13 cellular contexts compared by ENCODE assay signal in the genomic region with DNA sequence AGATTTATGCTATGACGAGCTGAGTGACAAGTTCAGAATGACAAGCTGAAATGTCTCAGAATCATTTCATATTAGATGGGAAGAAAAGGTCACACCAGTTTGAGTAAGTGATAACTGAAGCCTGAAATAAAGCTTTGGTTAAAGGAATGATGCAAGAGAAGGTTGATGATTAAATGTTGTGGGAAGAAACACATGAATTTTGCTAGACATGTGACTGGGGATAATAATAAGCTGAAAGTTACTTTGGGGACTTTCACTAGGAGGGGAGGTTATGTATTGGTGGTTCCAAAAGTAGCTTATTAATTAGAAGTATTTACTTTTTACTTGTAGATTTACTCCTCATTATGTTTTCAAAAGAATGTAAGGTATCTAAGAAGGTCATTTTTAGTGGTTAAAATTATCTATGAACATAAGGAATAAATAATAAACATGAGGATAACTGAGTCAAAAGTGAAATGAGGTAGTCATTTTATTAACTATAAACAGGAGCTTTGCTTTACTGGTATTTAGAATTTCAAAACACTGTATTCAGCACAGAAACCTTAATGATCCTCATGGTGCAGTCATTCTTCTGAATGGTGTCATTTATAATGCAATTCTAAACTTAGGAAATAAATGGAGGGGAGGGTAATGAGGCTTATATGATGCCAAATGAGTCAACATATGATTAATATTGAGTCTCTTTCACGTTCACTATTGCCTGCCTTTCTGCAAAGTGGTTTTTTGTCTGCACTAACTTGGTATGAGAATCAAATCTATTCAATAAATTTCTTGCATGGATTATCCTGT.
DNase-seq lines count a peak whose midpoint lies in the region; ATAC-seq and TF ChIP-seq lines count a peak whose summit lies in the region.
"Had no signal": no experiment of that assay in that cellular context is flagged by ENCODE, and none has a peak within 500 bp of the region (broad histone marks: within the 10 kb centered on the region; RNA-seq: fewer than 3 reads in every experiment).

No MANE protein-coding gene starts in this region.

- H3K4me3 ChIP-seq in lung = no peak overlapping the region
- H3K4me3 ChIP-seq: upper lobe of right lung had no signal

- no peak overlapping the region for H3K4me3 Mint-ChIP-seq in activated CD4-positive, alpha-beta memory T cell treated with anti-CD3 and anti-CD28 coated beads for 36 hours
- H3K4me3 Mint-ChIP-seq: natural killer cell had no signal

- DNase-seq in SK-MEL-5 (ENCODE audit: low read depth, low spot score) = peak; percentile 13
- DNase-seq in lung (ENCODE audit: low spot score) = no peak
- no peak for DNase-seq in activated T-cell treated with anti-CD3 and anti-CD28 coated beads for 4 hours
- no peak for DNase-seq in OCI-M1 (lab: John Stamatoyannopoulos, UW)
- DNase-seq in activated CD8-positive, alpha-beta memory T cell treated with anti-CD3 and anti-CD28 coated beads for 24 hours = no peak
- DNase-seq in activated CD4-positive, alpha-beta memory T cell treated with anti-CD3 and anti-CD28 coated beads for 36 hours = no peak
- DNase-seq: aorta, natural killer cell, small intestine, upper lobe of right lung had no signal

- intact Hi-C loops in activated CD4-positive, alpha-beta memory T cell treated with anti-CD3 and anti-CD28 coated beads for 36 hours (cut with micrococcal nuclease) = no loop called here

- no peak for TF ChIP-seq CTCF in lung (IDR thresholded peaks at IDR 0.05; ENCODE audit: control extremely low read depth, extremely low read depth)

- in situ Hi-C loops in SK-MEL-5 (cut with HindIII; ENCODE audit: low pct_unique_long_range_greater_than_20kb, low sequenced_read_pairs) = no loop called here

- H3K27ac ChIP-seq in lung (ENCODE audit: low read depth in 1 of 2, low read length in 1 of 2) = no peak overlapping the region
- H3K27ac ChIP-seq: upper lobe of right lung had no signal

- no peaks in the 10 kb centered on the region for H3K4me1 Mint-ChIP-seq in activated CD4-positive, alpha-beta memory T cell treated with anti-CD3 and anti-CD28 coated beads for 36 hours (ENCODE audit: low read depth)
- H3K4me1 Mint-ChIP-seq: natural killer cell had no signal

- 67 to 79% methylated on average over 2 of the region's 2 CpGs for WGBS in lung, 2 donors

- H3K36me3 ChIP-seq in lung (ENCODE audit: control insufficient read depth in 2 of 2, insufficient read depth in 2 of 2, low read length in 2 of 2) = no peaks in the 10 kb centered on the region
- H3K36me3 ChIP-seq: upper lobe of right lung had no signal

- POLR2A ChIA-PET in activated CD4-positive, alpha-beta memory T cell treated with anti-CD3 and anti-CD28 coated beads for 36 hours (lab: Charles Lee) = no interaction called here

- H3K27me3 ChIP-seq in lung (ENCODE audit: control insufficient read depth, insufficient read depth) = no peaks in the 10 kb centered on the region
- H3K27me3 ChIP-seq: upper lobe of right lung had no signal

- CTCF ChIA-PET in activated CD4-positive, alpha-beta memory T cell treated with anti-CD3 and anti-CD28 coated beads for 36 hours (lab: Charles Lee) = no interaction called here

- no peak overlapping the region for H3K27ac Mint-ChIP-seq in activated CD4-positive, alpha-beta memory T cell treated with anti-CD3 and anti-CD28 coated beads for 36 hours
- H3K27ac Mint-ChIP-seq: natural killer cell had no signal

- H3K27me3 Mint-ChIP-seq in activated CD4-positive, alpha-beta memory T cell treated with anti-CD3 and anti-CD28 coated beads for 36 hours = no peaks in the 10 kb centered on the region

- H3K36me3 Mint-ChIP-seq in activated CD4-positive, alpha-beta memory T cell treated with anti-CD3 and anti-CD28 coated beads for 36 hours = no peaks in the 10 kb centered on the region
- H3K36me3 Mint-ChIP-seq: natural killer cell had no signal

- ATAC-seq in GM18508 (IDR thresholded peaks at IDR 0.05; ENCODE audit: insufficient read depth, unreplicated experiment) (peak; percentile 53), HG02759 (IDR thresholded peaks at IDR 0.05; ENCODE audit: unreplicated experiment) (peak; percentile 71), lung (ENCODE audit: insufficient read depth, low FRiP score) (peak; percentile 27)
- ATAC-seq: natural killer cell, Right ventricle myocardium inferior, upper lobe of right lung had no signal

- H3K9me3 ChIP-seq in lung (ENCODE audit: control insufficient read depth in 2 of 2, insufficient read depth in 1 of 2, low read length in 1 of 2) = no peaks in the 10 kb centered on the region
- H3K9me3 ChIP-seq: upper lobe of right lung had no signal

- peaks cover 1 to 5% of the 10 kb centered on the region in 2 donors for H3K4me1 ChIP-seq in lung (ENCODE audit: control insufficient read depth in 2 of 2, insufficient read depth in 2 of 2, low read length in 2 of 2)
- H3K4me1 ChIP-seq: upper lobe of right lung had no signal

- no peaks in the 10 kb centered on the region for H3K9me3 Mint-ChIP-seq in activated CD4-positive, alpha-beta memory T cell treated with anti-CD3 and anti-CD28 coated beads for 36 hours
- H3K9me3 Mint-ChIP-seq: natural killer cell had no signal
